ENCODE assay signal across 2 cellular contexts in genomic region chr20:37868998-37869861, GRCh38.
TF ChIP-seq lines count a peak whose summit lies in the region.

No MANE protein-coding gene starts in this region.

TF ChIP-seq in K562, 482 proteins besides CTCF, POLR2A, EP300 and RAD21:
- no peak for TF ChIP-seq ETV5 (CRISPR knock-in tag; IDR thresholded peaks at IDR 0.05; ENCODE audit: low read depth)
- no peak for TF ChIP-seq SAFB (IDR thresholded peaks at IDR 0.05; ENCODE audit: borderline replicate concordance, low read depth, low read length)
- no peak for TF ChIP-seq LCOR (CRISPR knock-in tag; IDR thresholded peaks at IDR 0.05)
- TF ChIP-seq FOSL1 (tag; conservative IDR thresholded peaks at IDR 0.05) = no peak
- TF ChIP-seq, protein P1, sequence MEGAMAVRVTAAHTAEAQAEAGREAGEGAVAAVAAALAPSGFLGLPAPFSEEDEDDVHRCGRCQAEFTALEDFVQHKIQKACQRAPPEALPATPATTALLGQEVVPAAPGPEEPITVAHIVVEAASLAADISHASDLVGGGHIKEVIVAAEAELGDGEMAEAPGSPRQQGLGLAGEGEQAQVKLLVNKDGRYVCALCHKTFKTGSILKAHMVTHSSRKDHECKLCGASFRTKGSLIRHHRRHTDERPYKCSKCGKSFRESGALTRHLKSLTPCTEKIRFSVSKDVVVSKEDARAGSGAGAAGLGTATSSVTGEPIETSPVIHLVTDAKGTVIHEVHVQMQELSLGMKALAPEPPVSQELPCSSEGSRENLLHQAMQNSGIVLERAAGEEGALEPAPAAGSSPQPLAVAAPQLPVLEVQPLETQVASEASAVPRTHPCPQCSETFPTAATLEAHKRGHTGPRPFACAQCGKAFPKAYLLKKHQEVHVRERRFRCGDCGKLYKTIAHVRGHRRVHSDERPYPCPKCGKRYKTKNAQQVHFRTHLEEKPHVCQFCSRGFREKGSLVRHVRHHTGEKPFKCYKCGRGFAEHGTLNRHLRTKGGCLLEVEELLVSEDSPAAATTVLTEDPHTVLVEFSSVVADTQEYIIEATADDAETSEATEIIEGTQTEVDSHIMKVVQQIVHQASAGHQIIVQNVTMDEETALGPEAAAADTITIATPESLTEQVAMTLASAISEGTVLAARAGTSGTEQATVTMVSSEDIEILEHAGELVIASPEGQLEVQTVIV (CRISPR knock-in tag; IDR thresholded peaks at IDR 0.05; ENCODE audit: borderline replicate concordance) = no peak
- TF ChIP-seq, protein P2, sequence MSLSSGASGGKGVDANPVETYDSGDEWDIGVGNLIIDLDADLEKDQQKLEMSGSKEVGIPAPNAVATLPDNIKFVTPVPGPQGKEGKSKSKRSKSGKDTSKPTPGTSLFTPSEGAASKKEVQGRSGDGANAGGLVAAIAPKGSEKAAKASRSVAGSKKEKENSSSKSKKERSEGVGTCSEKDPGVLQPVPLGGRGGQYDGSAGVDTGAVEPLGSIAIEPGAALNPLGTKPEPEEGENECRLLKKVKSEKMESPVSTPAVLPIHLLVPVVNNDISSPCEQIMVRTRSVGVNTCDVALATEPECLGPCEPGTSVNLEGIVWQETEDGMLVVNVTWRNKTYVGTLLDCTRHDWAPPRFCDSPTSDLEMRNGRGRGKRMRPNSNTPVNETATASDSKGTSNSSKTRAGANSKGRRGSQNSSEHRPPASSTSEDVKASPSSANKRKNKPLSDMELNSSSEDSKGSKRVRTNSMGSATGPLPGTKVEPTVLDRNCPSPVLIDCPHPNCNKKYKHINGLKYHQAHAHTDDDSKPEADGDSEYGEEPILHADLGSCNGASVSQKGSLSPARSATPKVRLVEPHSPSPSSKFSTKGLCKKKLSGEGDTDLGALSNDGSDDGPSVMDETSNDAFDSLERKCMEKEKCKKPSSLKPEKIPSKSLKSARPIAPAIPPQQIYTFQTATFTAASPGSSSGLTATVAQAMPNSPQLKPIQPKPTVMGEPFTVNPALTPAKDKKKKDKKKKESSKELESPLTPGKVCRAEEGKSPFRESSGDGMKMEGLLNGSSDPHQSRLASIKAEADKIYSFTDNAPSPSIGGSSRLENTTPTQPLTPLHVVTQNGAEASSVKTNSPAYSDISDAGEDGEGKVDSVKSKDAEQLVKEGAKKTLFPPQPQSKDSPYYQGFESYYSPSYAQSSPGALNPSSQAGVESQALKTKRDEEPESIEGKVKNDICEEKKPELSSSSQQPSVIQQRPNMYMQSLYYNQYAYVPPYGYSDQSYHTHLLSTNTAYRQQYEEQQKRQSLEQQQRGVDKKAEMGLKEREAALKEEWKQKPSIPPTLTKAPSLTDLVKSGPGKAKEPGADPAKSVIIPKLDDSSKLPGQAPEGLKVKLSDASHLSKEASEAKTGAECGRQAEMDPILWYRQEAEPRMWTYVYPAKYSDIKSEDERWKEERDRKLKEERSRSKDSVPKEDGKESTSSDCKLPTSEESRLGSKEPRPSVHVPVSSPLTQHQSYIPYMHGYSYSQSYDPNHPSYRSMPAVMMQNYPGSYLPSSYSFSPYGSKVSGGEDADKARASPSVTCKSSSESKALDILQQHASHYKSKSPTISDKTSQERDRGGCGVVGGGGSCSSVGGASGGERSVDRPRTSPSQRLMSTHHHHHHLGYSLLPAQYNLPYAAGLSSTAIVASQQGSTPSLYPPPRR (CRISPR knock-in tag; IDR thresholded peaks at IDR 0.05; ENCODE audit: borderline replicate concordance) = no peak
- TF ChIP-seq TEAD2 (tag; IDR thresholded peaks at IDR 0.05) = no peak
- TF ChIP-seq ZNF512 (tag; IDR thresholded peaks at IDR 0.05) = no peak
- TF ChIP-seq BRCA1 (IDR thresholded peaks at IDR 0.05) = no peak
- TF ChIP-seq BRCA1 (CRISPR knock-in tag; IDR thresholded peaks at IDR 0.05) = no peak
- TF ChIP-seq, protein P3, sequence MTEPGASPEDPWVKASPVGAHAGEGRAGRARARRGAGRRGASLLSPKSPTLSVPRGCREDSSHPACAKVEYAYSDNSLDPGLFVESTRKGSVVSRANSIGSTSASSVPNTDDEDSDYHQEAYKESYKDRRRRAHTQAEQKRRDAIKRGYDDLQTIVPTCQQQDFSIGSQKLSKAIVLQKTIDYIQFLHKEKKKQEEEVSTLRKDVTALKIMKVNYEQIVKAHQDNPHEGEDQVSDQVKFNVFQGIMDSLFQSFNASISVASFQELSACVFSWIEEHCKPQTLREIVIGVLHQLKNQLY (CRISPR knock-in tag; conservative IDR thresholded peaks at IDR 0.05) = no peak
- no peak for TF ChIP-seq CC2D1A (IDR thresholded peaks at IDR 0.05)
- TF ChIP-seq NELFE (IDR thresholded peaks at IDR 0.05; ENCODE audit: insufficient read depth, insufficient read length) = no peak
- no peak for TF ChIP-seq ZNF449 (CRISPR knock-in tag; IDR thresholded peaks at IDR 0.05)
- TF ChIP-seq KAT7 (CRISPR knock-in tag; IDR thresholded peaks at IDR 0.05; ENCODE audit: borderline replicate concordance) = no peak
- no peak for TF ChIP-seq NR2F6 (CRISPR knock-in tag; IDR thresholded peaks at IDR 0.05)
- no peak for TF ChIP-seq PRMT5 (CRISPR knock-in tag; IDR thresholded peaks at IDR 0.05)
- TF ChIP-seq PCBP1 (IDR thresholded peaks at IDR 0.05; ENCODE audit: low read depth, low read length, poor library complexity, severe bottlenecking) = no peak
- no peak for TF ChIP-seq HDAC1 (IDR thresholded peaks at IDR 0.05)

TF ChIP-seq in HepG2, 621 proteins besides CTCF, POLR2A, EP300 and RAD21:
- no peak for TF ChIP-seq SRY (CRISPR knock-in tag; IDR thresholded peaks at IDR 0.05)
- no peak for TF ChIP-seq CREBL2 (CRISPR knock-in tag; IDR thresholded peaks at IDR 0.05; ENCODE audit: borderline replicate concordance)
- no peak for TF ChIP-seq MIXL1 (CRISPR knock-in tag; IDR thresholded peaks at IDR 0.05)
- no peak for TF ChIP-seq ZNF367 (CRISPR knock-in tag; IDR thresholded peaks at IDR 0.05; ENCODE audit: borderline replicate concordance)
- TF ChIP-seq PCBP1 (IDR thresholded peaks at IDR 0.05; ENCODE audit: borderline replicate concordance, low read depth, low read length) = no peak
- no peak for TF ChIP-seq ZSCAN31 (CRISPR knock-in tag; IDR thresholded peaks at IDR 0.05; ENCODE audit: low read depth)
- TF ChIP-seq SMARCC2 (IDR thresholded peaks at IDR 0.05) = no peak
- TF ChIP-seq ZNF274 (CRISPR knock-in tag; IDR thresholded peaks at IDR 0.05) = no peak
- TF ChIP-seq, protein P4, sequence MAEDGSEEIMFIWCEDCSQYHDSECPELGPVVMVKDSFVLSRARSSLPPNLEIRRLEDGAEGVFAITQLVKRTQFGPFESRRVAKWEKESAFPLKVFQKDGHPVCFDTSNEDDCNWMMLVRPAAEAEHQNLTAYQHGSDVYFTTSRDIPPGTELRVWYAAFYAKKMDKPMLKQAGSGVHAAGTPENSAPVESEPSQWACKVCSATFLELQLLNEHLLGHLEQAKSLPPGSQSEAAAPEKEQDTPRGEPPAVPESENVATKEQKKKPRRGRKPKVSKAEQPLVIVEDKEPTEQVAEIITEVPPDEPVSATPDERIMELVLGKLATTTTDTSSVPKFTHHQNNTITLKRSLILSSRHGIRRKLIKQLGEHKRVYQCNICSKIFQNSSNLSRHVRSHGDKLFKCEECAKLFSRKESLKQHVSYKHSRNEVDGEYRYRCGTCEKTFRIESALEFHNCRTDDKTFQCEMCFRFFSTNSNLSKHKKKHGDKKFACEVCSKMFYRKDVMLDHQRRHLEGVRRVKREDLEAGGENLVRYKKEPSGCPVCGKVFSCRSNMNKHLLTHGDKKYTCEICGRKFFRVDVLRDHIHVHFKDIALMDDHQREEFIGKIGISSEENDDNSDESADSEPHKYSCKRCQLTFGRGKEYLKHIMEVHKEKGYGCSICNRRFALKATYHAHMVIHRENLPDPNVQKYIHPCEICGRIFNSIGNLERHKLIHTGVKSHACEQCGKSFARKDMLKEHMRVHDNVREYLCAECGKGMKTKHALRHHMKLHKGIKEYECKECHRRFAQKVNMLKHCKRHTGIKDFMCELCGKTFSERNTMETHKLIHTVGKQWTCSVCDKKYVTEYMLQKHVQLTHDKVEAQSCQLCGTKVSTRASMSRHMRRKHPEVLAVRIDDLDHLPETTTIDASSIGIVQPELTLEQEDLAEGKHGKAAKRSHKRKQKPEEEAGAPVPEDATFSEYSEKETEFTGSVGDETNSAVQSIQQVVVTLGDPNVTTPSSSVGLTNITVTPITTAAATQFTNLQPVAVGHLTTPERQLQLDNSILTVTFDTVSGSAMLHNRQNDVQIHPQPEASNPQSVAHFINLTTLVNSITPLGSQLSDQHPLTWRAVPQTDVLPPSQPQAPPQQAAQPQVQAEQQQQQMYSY (CRISPR knock-in tag; IDR thresholded peaks at IDR 0.05) = no peak
- no peak for TF ChIP-seq ZNF574 (CRISPR knock-in tag; IDR thresholded peaks at IDR 0.05)
- no peak for TF ChIP-seq HMG20A (CRISPR knock-in tag; IDR thresholded peaks at IDR 0.05; ENCODE audit: borderline replicate concordance)
- TF ChIP-seq ZNF44 (CRISPR knock-in tag; IDR thresholded peaks at IDR 0.05) = no peak
- no peak for TF ChIP-seq ZNF737 (CRISPR knock-in tag; IDR thresholded peaks at IDR 0.05; ENCODE audit: borderline replicate concordance)
